12 cellular contexts compared by ENCODE assay signal in the genomic region with DNA sequence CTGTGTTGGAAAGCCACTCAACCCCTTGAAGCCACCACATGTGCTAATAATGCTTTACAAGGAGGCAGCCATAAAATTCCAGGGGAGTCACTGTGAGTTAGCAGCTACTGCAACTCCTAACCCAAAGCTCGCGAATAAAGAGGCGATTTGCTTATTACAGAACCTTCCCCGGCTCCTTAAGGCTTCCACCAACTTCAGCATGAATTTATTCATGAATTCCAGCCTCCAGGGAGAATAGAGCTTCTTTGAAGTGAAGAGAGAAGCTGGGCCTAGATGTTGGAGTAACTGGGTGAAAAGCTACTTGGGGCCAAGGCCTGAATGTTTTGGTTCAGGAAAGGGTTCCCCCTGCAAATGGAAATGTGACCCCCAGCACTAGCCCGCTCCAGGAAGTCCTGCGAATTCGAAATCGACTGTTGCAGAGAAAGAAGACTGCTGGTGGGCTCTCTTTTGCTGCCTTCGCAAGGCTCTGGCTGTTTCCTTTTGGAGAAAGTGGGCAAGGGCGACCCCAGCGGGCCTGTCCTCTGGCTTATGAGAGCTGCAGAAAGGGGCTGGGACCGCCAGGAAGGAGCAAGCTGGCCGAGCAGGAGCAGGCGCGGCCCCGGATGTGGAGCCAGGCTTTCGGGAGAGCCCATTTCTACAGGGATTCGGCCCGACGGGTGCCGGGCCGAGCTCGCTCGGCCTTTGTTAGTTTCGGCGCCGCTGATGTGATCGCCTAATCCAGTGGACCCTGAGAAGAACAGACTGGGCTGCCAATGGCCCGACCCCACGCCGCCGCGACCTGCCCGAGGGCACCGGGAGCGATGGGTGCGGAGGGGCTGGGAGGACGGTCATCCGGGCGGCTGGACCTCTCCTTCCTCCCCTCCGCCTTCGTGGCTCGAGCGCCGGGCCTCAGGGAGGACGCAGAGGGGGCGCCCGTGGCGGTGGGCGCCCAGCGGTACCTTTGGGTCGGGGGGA. TPM values are rescaled to one million over a fixed set of nuclear protein-coding genes. Genes with fewer than 3 reads are reported as not detected.
DNase-seq lines count a peak whose midpoint lies in the region; ATAC-seq lines count a peak whose summit lies in the region.
"Had no signal": no experiment of that assay in that cellular context is flagged by ENCODE, and none has a peak within 500 bp of the region (broad histone marks: within the 10 kb centered on the region; RNA-seq: fewer than 3 reads in every experiment).

No MANE protein-coding gene starts in this region.

- peak overlapping the region; percentile 87 for H2AFZ ChIP-seq in neuronal stem cell (ENCODE audit: low read length)

- peak overlapping the region; percentile 35 for H4K91ac ChIP-seq in neuronal stem cell (ENCODE audit: low read depth, low read length, poor library complexity)

- H3K27ac Mint-ChIP-seq in activated T-helper 1 cell treated with anti-CD3 and anti-CD28 coated beads, Interleukin-12 subunit alpha, Interleukin-12 subunit beta, Interleukin-2, Interleukin-4 antibody, amounts not matched to agents 30 ng/mL and 10 ng/mL and 1 ng/mL, durations not matched to agents 14 hours and 24 hours and 36 hours, result peak overlapping the region; percentile 18

- peak overlapping the region; percentile 71 for H3K23ac ChIP-seq in neuronal stem cell (ENCODE audit: low read depth, low read length, poor library complexity)

- H3K4me2 ChIP-seq in neuronal stem cell (ENCODE audit: insufficient read depth, low read length, poor library complexity, severe bottlenecking), result peak overlapping the region; percentile 78

- H3K79me1 ChIP-seq in neuronal stem cell (ENCODE audit: low read depth, low read length), result peaks cover 4% of the 10 kb centered on the region

- peak overlapping the region; percentile 95 for H3K14ac ChIP-seq in neuronal stem cell (ENCODE audit: low read length)

- intact Hi-C loops in activated T-helper 1 cell treated with anti-CD3 and anti-CD28 coated beads, Interleukin-12 subunit alpha, Interleukin-12 subunit beta, Interleukin-2, Interleukin-4 antibody, amounts not matched to agents 30 ng/mL and 10 ng/mL and 1 ng/mL, durations not matched to agents 14 hours and 24 hours and 36 hours (cut with micrococcal nuclease), result no loop called here

- peak overlapping the region; percentile 82 for H2BK5ac ChIP-seq in neuronal stem cell (ENCODE audit: low read length)

- peak overlapping the region; percentile 95 for H2BK15ac ChIP-seq in neuronal stem cell (ENCODE audit: low read length)

- H3K9me3 ChIP-seq in iPS-15b (ENCODE audit: control insufficient read depth, insufficient read depth, low read length) (no peaks in the 10 kb centered on the region), neuronal stem cell (replicated peaks in 1 of 2; ENCODE audit: control insufficient read depth in 2 of 2, insufficient read depth in 1 of 2, low read depth in 1 of 2, low read length in 2 of 2) (peaks cover 2 to 5% of the 10 kb centered on the region in 2 donors)

- H2BK120ac ChIP-seq in neuronal stem cell (ENCODE audit: low read depth, low read length), result peak overlapping the region; percentile 81

- no CpG with 5 or more reads among the region's 52 CpGs for WGBS in neuronal stem cell (ENCODE audit: extremely low coverage in 2 of 2, insufficient read length in 2 of 2, insufficient replicate concordance in 1 of 2), 2 donors

- no peak overlapping the region for H3K4me3 Mint-ChIP-seq in activated T-helper 1 cell treated with anti-CD3 and anti-CD28 coated beads, Interleukin-12 subunit alpha, Interleukin-12 subunit beta, Interleukin-2, Interleukin-4 antibody, amounts not matched to agents 30 ng/mL and 10 ng/mL and 1 ng/mL, durations not matched to agents 14 hours and 24 hours and 36 hours

- no peaks in the 10 kb centered on the region for H3K4me1 Mint-ChIP-seq in activated T-helper 1 cell treated with anti-CD3 and anti-CD28 coated beads, Interleukin-12 subunit alpha, Interleukin-12 subunit beta, Interleukin-2, Interleukin-4 antibody, amounts not matched to agents 30 ng/mL and 10 ng/mL and 1 ng/mL, durations not matched to agents 14 hours and 24 hours and 36 hours (ENCODE audit: low read depth)

- H3K27me3 Mint-ChIP-seq in activated T-helper 1 cell treated with anti-CD3 and anti-CD28 coated beads, Interleukin-12 subunit alpha, Interleukin-12 subunit beta, Interleukin-2, Interleukin-4 antibody, amounts not matched to agents 30 ng/mL and 10 ng/mL and 1 ng/mL, durations not matched to agents 14 hours and 24 hours and 36 hours (ENCODE audit: insufficient read depth), result peaks cover 36% of the 10 kb centered on the region

- peaks cover 5% of the 10 kb centered on the region; the same call in 1 of the 2 replicates for H3K36me3 ChIP-seq in H7 (replicated peaks; ENCODE audit: control insufficient read depth, insufficient read depth, low read length)
- peaks cover 11% of the 10 kb centered on the region for H3K36me3 ChIP-seq in iPS-15b (ENCODE audit: control insufficient read depth, insufficient read depth, low read length)
- peaks cover 17 to 25% of the 10 kb centered on the region in 2 donors for H3K36me3 ChIP-seq in neuronal stem cell (replicated peaks in 1 of 2; ENCODE audit: control insufficient read depth in 2 of 2, insufficient read depth in 2 of 2, low read length in 2 of 2)

- peaks cover 4% of the 10 kb centered on the region for H3K36me3 Mint-ChIP-seq in activated T-helper 1 cell treated with anti-CD3 and anti-CD28 coated beads, Interleukin-12 subunit alpha, Interleukin-12 subunit beta, Interleukin-2, Interleukin-4 antibody, amounts not matched to agents 30 ng/mL and 10 ng/mL and 1 ng/mL, durations not matched to agents 14 hours and 24 hours and 36 hours (ENCODE audit: low read depth)

- H3K18ac ChIP-seq in neuronal stem cell (ENCODE audit: low read length), result peak overlapping the region; percentile 97

- peak overlapping the region; percentile 94 for H2AK5ac ChIP-seq in neuronal stem cell (ENCODE audit: low read depth, low read length)

- peak overlapping the region; percentile 41 for H3K4me3 ChIP-seq in H7 (ENCODE audit: insufficient read depth, low read depth, low read length)
- peak overlapping the region; percentile 53 for H3K4me3 ChIP-seq in iPS-15b (ENCODE audit: low read depth, low read length)
- H3K4me3 ChIP-seq in neuronal stem cell (ENCODE audit: low read length in 2 of 2), result peak overlapping the region; percentile 34 to 70

- H3K9ac ChIP-seq in iPS-15b (ENCODE audit: low read depth, low read length), result peak overlapping the region; percentile 37
- peak overlapping the region; percentile 73 for H3K9ac ChIP-seq in neuronal stem cell (ENCODE audit: low read depth, low read length, poor library complexity)

- H4K8ac ChIP-seq in neuronal stem cell (ENCODE audit: low read depth, low read length), result no peak overlapping the region

- H3K27me3 ChIP-seq in H7 (ENCODE audit: control insufficient read depth, insufficient read depth, low read length), result peaks cover 66% of the 10 kb centered on the region
- peaks cover 69% of the 10 kb centered on the region for H3K27me3 ChIP-seq in iPS-15b (ENCODE audit: control insufficient read depth, insufficient read depth, low read length)
- peaks cover 26 to 52% (median 35%) of the 10 kb centered on the region in 3 experiments for H3K27me3 ChIP-seq in neuronal stem cell (ENCODE audit: control insufficient read depth in 3 of 3, insufficient read depth in 3 of 3, low read depth in 1 of 3, low read length in 3 of 3)

- peaks cover 11% of the 10 kb centered on the region for H3K4me1 ChIP-seq in iPS-15b (ENCODE audit: control insufficient read depth, insufficient read depth, low read length)
- peaks cover 30 to 48% of the 10 kb centered on the region in 2 donors for H3K4me1 ChIP-seq in neuronal stem cell (ENCODE audit: control insufficient read depth in 2 of 2, insufficient read depth in 1 of 2, low read depth in 1 of 2, low read length in 2 of 2)

- ATAC-seq in GM21786 (IDR thresholded peaks at IDR 0.05; ENCODE audit: unreplicated experiment), result no peak

- H3K9me3 Mint-ChIP-seq in activated T-helper 1 cell treated with anti-CD3 and anti-CD28 coated beads, Interleukin-12 subunit alpha, Interleukin-12 subunit beta, Interleukin-2, Interleukin-4 antibody, amounts not matched to agents 30 ng/mL and 10 ng/mL and 1 ng/mL, durations not matched to agents 14 hours and 24 hours and 36 hours, result no peaks in the 10 kb centered on the region

- peak overlapping the region; percentile 53 for H2BK12ac ChIP-seq in neuronal stem cell (ENCODE audit: low read length)

- H3K27ac ChIP-seq in neuronal stem cell (replicated peaks; ENCODE audit: low read length), result no peak overlapping the region

- peak overlapping the region; percentile 27 for H3K4ac ChIP-seq in neuronal stem cell (ENCODE audit: low read length)

- DNase-seq in H7 (peak; percentile 94), neuronal stem cell (ENCODE audit: low spot score) (no peak), SW480 (ENCODE audit: low spot score) (no peak), NCI-H2107 (lab: John Stamatoyannopoulos, UW) (no peak), DMS 273 treated with DMSO at 0.1 percent for 48 hours (lab: John Stamatoyannopoulos, UW) (no peak)
- DNase-seq in activated T-helper 1 cell treated with anti-CD3 and anti-CD28 coated beads, Interleukin-12 subunit alpha, Interleukin-12 subunit beta, Interleukin-2, Interleukin-4 antibody, amounts not matched to agents 30 ng/mL and 10 ng/mL and 1 ng/mL, durations not matched to agents 14 hours and 24 hours and 36 hours (ENCODE audit: low spot score), result no peak
- DNase-seq: activated CD4-positive, CD25-positive, alpha-beta regulatory T cell; NCI-H510A had no signal

RNA-seq across cellular contexts. Expression of gene CBX8, which starts 7.6 kb away (rescaled TPM):
- total RNA-seq in H7 (2014; rRNA removed; shearing (Covaris generic)), result 1.4 and 1.9 TPM in 2 replicates
- 6.2 and 6.6 TPM in 2 replicates for total RNA-seq in activated T-helper 1 cell treated with anti-CD3 and anti-CD28 coated beads, Interleukin-12 subunit alpha, Interleukin-12 subunit beta, Interleukin-2, Interleukin-4 antibody, amounts not matched to agents 30 ng/mL and 10 ng/mL and 1 ng/mL, durations not matched to agents 14 hours and 24 hours and 36 hours
- polyA plus RNA-seq in neuronal stem cell (2013, experiment 1 of 2), result 5.5 TPM
- 5.0 TPM for polyA plus RNA-seq in neuronal stem cell (2013, experiment 2 of 2)

RNA-seq across cellular contexts. Expression of gene CBX2, which starts 11.3 kb away (rescaled TPM):
- total RNA-seq in H7 (2014; rRNA removed; shearing (Covaris generic)), result 89.1 and 97.4 TPM in 2 replicates
- 4.7 and 5.1 TPM in 2 replicates for total RNA-seq in activated T-helper 1 cell treated with anti-CD3 and anti-CD28 coated beads, Interleukin-12 subunit alpha, Interleukin-12 subunit beta, Interleukin-2, Interleukin-4 antibody, amounts not matched to agents 30 ng/mL and 10 ng/mL and 1 ng/mL, durations not matched to agents 14 hours and 24 hours and 36 hours
- polyA plus RNA-seq in neuronal stem cell (2013, experiment 1 of 2), result 72.5 TPM
- polyA plus RNA-seq in neuronal stem cell (2013, experiment 2 of 2), result 70.8 TPM

RNA-seq across cellular contexts. Expression of gene CBX4, which starts 50.0 kb away (rescaled TPM):
- total RNA-seq in H7 (2014; rRNA removed; shearing (Covaris generic)), result 6.4 and 6.6 TPM in 2 replicates
- 22.4 and 23.8 TPM in 2 replicates for total RNA-seq in activated T-helper 1 cell treated with anti-CD3 and anti-CD28 coated beads, Interleukin-12 subunit alpha, Interleukin-12 subunit beta, Interleukin-2, Interleukin-4 antibody, amounts not matched to agents 30 ng/mL and 10 ng/mL and 1 ng/mL, durations not matched to agents 14 hours and 24 hours and 36 hours
- polyA plus RNA-seq in neuronal stem cell (2013, experiment 1 of 2), result 10.0 TPM
- 10.0 TPM for polyA plus RNA-seq in neuronal stem cell (2013, experiment 2 of 2)

RNA-seq across cellular contexts. Expression of gene ENPP7, which starts 58.5 kb away (rescaled TPM):
- not detected in 2 replicates for total RNA-seq in H7 (2014; rRNA removed; shearing (Covaris generic))
- total RNA-seq in activated T-helper 1 cell treated with anti-CD3 and anti-CD28 coated beads, Interleukin-12 subunit alpha, Interleukin-12 subunit beta, Interleukin-2, Interleukin-4 antibody, amounts not matched to agents 30 ng/mL and 10 ng/mL and 1 ng/mL, durations not matched to agents 14 hours and 24 hours and 36 hours, result 0.10 and 0.16 TPM in 2 replicates
- polyA plus RNA-seq in neuronal stem cell (2013, experiment 1 of 2), result not detected
- polyA plus RNA-seq in neuronal stem cell (2013, experiment 2 of 2), result not detected
- total RNA-seq: cerebellum, skeletal muscle tissue had no signal

Comparison
In these comparisons a context has a peak if more than half of its experiments do, and no peak if none do; other contexts are left out.
1. RNA of gene CBX2, which starts 11.3 kb away (total RNA-seq): 89.1 to 97.4 TPM in H7; 4.7 to 5.1 TPM in activated T-helper 1 cell treated with anti-CD3 and anti-CD28 coated beads, Interleukin-12 subunit alpha, Interleukin-12 subunit beta, Interleukin-2, Interleukin-4 antibody, amounts not matched to agents 30 ng/mL and 10 ng/mL and 1 ng/mL, durations not matched to agents 14 hours and 24 hours and 36 hours; every median in the first group is over 10 times any median in the second.
2. Peak in every context shown above with its lines, with median percentiles within 50 percentile points of each other: H3K4me3 ChIP-seq.